In genomic region chr17:75509528-75510258, GRCh38 we compare ENCODE assay signal across 18 cellular contexts. TPM values are rescaled to one million over a fixed set of nuclear protein-coding genes. Genes with fewer than 3 reads are reported as not detected.
DNase-seq lines count a peak whose midpoint lies in the region; ATAC-seq and TF ChIP-seq lines count a peak whose summit lies in the region.
"Had no signal": no experiment of that assay in that cellular context is flagged by ENCODE, and none has a peak within 500 bp of the region (broad histone marks: within the 10 kb centered on the region; RNA-seq: fewer than 3 reads in every experiment).

No MANE protein-coding gene starts in this region.

- H4K8ac ChIP-seq in neuronal stem cell (ENCODE audit: low read depth, low read length) = no peak overlapping the region

- POLR2A ChIA-PET in activated CD8-positive, alpha-beta T cell treated with anti-CD3 and anti-CD28 coated beads, Interleukin-2, amount 10 ng/mL, durations not matched to agents 7 days and 5 days (lab: Charles Lee) = interaction anchor here (0.5 to 0.8 kb wide), 2 partner anchors 20 to 104 kb away, joined by 3 read pairs; partner anchors contain the start of gene GRB2

- no peaks in the 10 kb centered on the region for H3K9me2 ChIP-seq in MM.1S (replicated peaks; ENCODE audit: insufficient read depth, low read length)
- H3K9me2 ChIP-seq: SK-N-SH had no signal

- H3K27ac ChIP-seq in cingulate gyrus (ENCODE audit: low read depth, low read length) (peak overlapping the region; percentile 98), neuronal stem cell (replicated peaks; ENCODE audit: low read length) (no peak overlapping the region), upper lobe of left lung (peak overlapping the region; percentile 89 to 94 (median 91)), MM.1S (ENCODE audit: low read length) (no peak overlapping the region)
- H3K27ac ChIP-seq: C4-2B, epithelial cell of prostate had no signal

- no CpG with 5 or more reads among the region's 19 CpGs for WGBS in neuronal stem cell (ENCODE audit: extremely low coverage in 2 of 2, insufficient read length in 2 of 2, insufficient replicate concordance in 1 of 2), 2 donors
- WGBS in upper lobe of left lung, 2 donors = 59 to 70% methylated on average over 7 to 19 of the region's 19 CpGs

- H3K9me3 ChIP-seq in neuronal stem cell (replicated peaks in 1 of 2; ENCODE audit: control insufficient read depth in 2 of 2, insufficient read depth in 1 of 2, low read depth in 1 of 2, low read length in 2 of 2) (no peaks in the 10 kb centered on the region), upper lobe of left lung (no peaks in the 10 kb centered on the region), MM.1S (replicated peaks; ENCODE audit: insufficient read depth, low read length) (no peaks in the 10 kb centered on the region)
- H3K9me3 ChIP-seq: SK-N-SH had no signal

- no peaks in the 10 kb centered on the region for H3K79me2 ChIP-seq in MM.1S (ENCODE audit: low read length)

- H3K27me3 Mint-ChIP-seq in activated CD8-positive, alpha-beta T cell treated with anti-CD3 and anti-CD28 coated beads, Interleukin-2, amount 10 ng/mL, durations not matched to agents 7 days and 5 days (ENCODE audit: low read depth) = peaks cover 3% of the 10 kb centered on the region

- H3K4me1 ChIP-seq in neuronal stem cell (ENCODE audit: control insufficient read depth in 2 of 2, insufficient read depth in 1 of 2, low read depth in 1 of 2, low read length in 2 of 2) (peaks cover 9 to 11% of the 10 kb centered on the region in 2 donors), upper lobe of left lung (peaks cover 25 to 73% (median 54%) of the 10 kb centered on the region in 4 donors), MM.1S (ENCODE audit: low read length) (no peaks in the 10 kb centered on the region)

- H3K4me3 Mint-ChIP-seq in activated CD8-positive, alpha-beta T cell treated with anti-CD3 and anti-CD28 coated beads, Interleukin-2, amount 10 ng/mL, durations not matched to agents 7 days and 5 days = no peak overlapping the region
- H3K4me3 Mint-ChIP-seq: HFFc6 had no signal

- no peak overlapping the region for H3K4me2 ChIP-seq in neuronal stem cell (ENCODE audit: insufficient read depth, low read length, poor library complexity, severe bottlenecking)
- H3K4me2 ChIP-seq in MM.1S (ENCODE audit: low read depth, low read length) = no peak overlapping the region
- H3K4me2 ChIP-seq: SK-N-SH had no signal

- H3K14ac ChIP-seq in neuronal stem cell (ENCODE audit: low read length) = no peak overlapping the region

- TF ChIP-seq EP300 in upper lobe of left lung (IDR thresholded peaks at IDR 0.05) = peak; percentile 71 to 93 (median 87)

- H3K4me3 ChIP-seq in neuronal stem cell (ENCODE audit: low read length in 2 of 2) = no peak overlapping the region
- H3K4me3 ChIP-seq in upper lobe of left lung = peak overlapping the region; percentile 22 to 100 (median 26)
- no peak overlapping the region for H3K4me3 ChIP-seq in MM.1S (ENCODE audit: low read length)

- peaks cover 1% of the 10 kb centered on the region; the same call in 1 of the 2 replicates for H3F3A ChIP-seq in MM.1S (ENCODE audit: insufficient read depth, low read length)

- no peak overlapping the region for H3K18ac ChIP-seq in neuronal stem cell (ENCODE audit: low read length)

- CTCF ChIA-PET in activated CD8-positive, alpha-beta T cell treated with anti-CD3 and anti-CD28 coated beads, Interleukin-2, amount 10 ng/mL, durations not matched to agents 7 days and 5 days (lab: Charles Lee) = no interaction called here

- H3K36me3 ChIP-seq in neuronal stem cell (replicated peaks in 1 of 2; ENCODE audit: control insufficient read depth in 2 of 2, insufficient read depth in 2 of 2, low read length in 2 of 2) (peaks cover 30 to 84% of the 10 kb centered on the region in 2 donors), upper lobe of left lung (peaks cover 0 to 65% (median 24%) of the 10 kb centered on the region in 4 donors), MM.1S (replicated peaks; ENCODE audit: insufficient read depth, low read length) (no peaks in the 10 kb centered on the region)

- no peaks in the 10 kb centered on the region for H3K27me3 ChIP-seq in neuronal stem cell (ENCODE audit: control insufficient read depth in 3 of 3, insufficient read depth in 3 of 3, low read depth in 1 of 3, low read length in 3 of 3)
- no peaks in the 10 kb centered on the region for H3K27me3 ChIP-seq in upper lobe of left lung
- H3K27me3 ChIP-seq in MM.1S (replicated peaks; ENCODE audit: insufficient read depth, low read length) = no peaks in the 10 kb centered on the region

- no peak overlapping the region for H4K91ac ChIP-seq in neuronal stem cell (ENCODE audit: low read depth, low read length, poor library complexity)

- H2BK12ac ChIP-seq in neuronal stem cell (ENCODE audit: low read length) = no peak overlapping the region

- intact Hi-C loops in left cardiac atrium (cut with DNase I) = loop anchor here in 1 of 2 donors (10.0 kb wide), 2 partner anchors 55 to 85 kb away; partner anchors contain the start of gene TMEM94

- H3K9ac ChIP-seq in neuronal stem cell (ENCODE audit: low read depth, low read length, poor library complexity) = no peak overlapping the region
- no peak overlapping the region for H3K9ac ChIP-seq in MM.1S (ENCODE audit: low read length)
- H3K9ac ChIP-seq: SK-N-SH had no signal

- DNase-seq in left cardiac atrium (peak; percentile 84), neuronal stem cell (ENCODE audit: low spot score) (no peak), upper lobe of left lung (peak in 1 of 2 donors; percentile 63), MM.1S (no peak), AG08395 (ENCODE audit: low spot score) (no peak), NCI-H748 treated with DMSO at 0.1 percent for 48 hours (lab: John Stamatoyannopoulos, UW) (no peak)
- no peak for DNase-seq in activated CD8-positive, alpha-beta T cell treated with anti-CD3 and anti-CD28 coated beads, Interleukin-2, amount 10 ng/mL, durations not matched to agents 7 days and 5 days
- DNase-seq: activated CD8-positive, alpha-beta memory T cell treated with anti-CD3 and anti-CD28 coated beads for 24 hours; DMS79 treated with DMSO at 0.1 percent for 48 hours; HFFc6; Kasumi-1; NCI-H1436 treated with DMSO at 0.1 percent for 48 hours; NCI-H446 treated with DMSO at 0.1 percent for 48 hours; SK-N-SH had no signal

- peak overlapping the region; percentile 31 for H3K23ac ChIP-seq in neuronal stem cell (ENCODE audit: low read depth, low read length, poor library complexity)

- H2AK5ac ChIP-seq in neuronal stem cell (ENCODE audit: low read depth, low read length) = peak overlapping the region; percentile 52

- no peak overlapping the region for H3K4ac ChIP-seq in neuronal stem cell (ENCODE audit: low read length)

- H3K79me1 ChIP-seq in neuronal stem cell (ENCODE audit: low read depth, low read length) = peaks cover 25% of the 10 kb centered on the region

- no peaks in the 10 kb centered on the region for H3K4me1 Mint-ChIP-seq in activated CD8-positive, alpha-beta T cell treated with anti-CD3 and anti-CD28 coated beads, Interleukin-2, amount 10 ng/mL, durations not matched to agents 7 days and 5 days (ENCODE audit: low read depth)

- no peak overlapping the region for H2AFZ ChIP-seq in neuronal stem cell (ENCODE audit: low read length)
- no peak overlapping the region for H2AFZ ChIP-seq in MM.1S (ENCODE audit: low read length)

- H3K36me3 Mint-ChIP-seq in activated CD8-positive, alpha-beta T cell treated with anti-CD3 and anti-CD28 coated beads, Interleukin-2, amount 10 ng/mL, durations not matched to agents 7 days and 5 days (ENCODE audit: low read depth) = no peaks in the 10 kb centered on the region

- peak overlapping the region; percentile 20 for H2BK5ac ChIP-seq in neuronal stem cell (ENCODE audit: low read length)

- peak in 2 of 4 donors; percentile 30 to 63 for TF ChIP-seq POLR2A in upper lobe of left lung (IDR thresholded peaks at IDR 0.05)

- no peaks in the 10 kb centered on the region for H4K20me1 ChIP-seq in MM.1S (ENCODE audit: insufficient read depth, low read length)

- TF ChIP-seq CTCF in upper lobe of left lung (IDR thresholded peaks at IDR 0.05) (peak in 1 of 6 experiments; percentile 15), MM.1S (IDR thresholded peaks at IDR 0.05; ENCODE audit: low read length) (no peak)

- no peaks in the 10 kb centered on the region for H3K9me3 Mint-ChIP-seq in activated CD8-positive, alpha-beta T cell treated with anti-CD3 and anti-CD28 coated beads, Interleukin-2, amount 10 ng/mL, durations not matched to agents 7 days and 5 days (ENCODE audit: insufficient read depth)
- H3K9me3 Mint-ChIP-seq: HFFc6, nephron had no signal

- H2BK15ac ChIP-seq in neuronal stem cell (ENCODE audit: low read length) = no peak overlapping the region

- ATAC-seq in left cardiac atrium (peak; percentile 33 to 48), upper lobe of left lung (ENCODE audit: low FRiP score in 2 of 2) (peak in 1 of 2 donors; percentile 24)
- no peak for ATAC-seq in activated CD8-positive, alpha-beta T cell treated with anti-CD3 and anti-CD28 coated beads, Interleukin-2, amount 10 ng/mL, durations not matched to agents 7 days and 5 days

- no peak overlapping the region for H2BK120ac ChIP-seq in neuronal stem cell (ENCODE audit: low read depth, low read length)

- H3K27ac Mint-ChIP-seq in activated CD8-positive, alpha-beta T cell treated with anti-CD3 and anti-CD28 coated beads, Interleukin-2, amount 10 ng/mL, durations not matched to agents 7 days and 5 days = no peak overlapping the region
- H3K27ac Mint-ChIP-seq: HFFc6 had no signal

RNA-seq across cellular contexts. Expression of gene CASKIN2, which starts 5.6 kb away (rescaled TPM):
- 10 to 100 TPM; 37.7 to 60.2 TPM for total RNA-seq in left cardiac atrium
- 7.5 TPM for polyA plus RNA-seq in neuronal stem cell (2013, experiment 1 of 2)
- 7.9 TPM for polyA plus RNA-seq in neuronal stem cell (2013, experiment 2 of 2)
- 100 to 1,000 TPM in 1 of 6 donors, 10 to 100 TPM in 5; 24.1 to 113 (median 48.5) TPM for total RNA-seq in upper lobe of left lung
- under 1 TPM; 0.68 to 0.97 TPM for total RNA-seq in activated CD8-positive, alpha-beta T cell treated with anti-CD3 and anti-CD28 coated beads, Interleukin-2, amount 10 ng/mL, durations not matched to agents 7 days and 5 days

RNA-seq across cellular contexts. Expression of gene TSEN54, which starts 6.6 kb away (rescaled TPM):
- 1 to 10 TPM; 9.0 to 9.5 TPM for total RNA-seq in left cardiac atrium
- polyA plus RNA-seq in neuronal stem cell (2013, experiment 1 of 2) = 21.2 TPM
- polyA plus RNA-seq in neuronal stem cell (2013, experiment 2 of 2) = 24.0 TPM
- 100 to 1,000 TPM in 2 of 6 donors, 10 to 100 TPM in 4; 19.5 to 125 (median 31.3) TPM for total RNA-seq in upper lobe of left lung
- 10 to 100 TPM; 76.6 to 77.8 TPM for total RNA-seq in activated CD8-positive, alpha-beta T cell treated with anti-CD3 and anti-CD28 coated beads, Interleukin-2, amount 10 ng/mL, durations not matched to agents 7 days and 5 days

RNA-seq across cellular contexts. Expression of gene LLGL2, which starts 15.8 kb away (rescaled TPM):
- total RNA-seq in left cardiac atrium = 1 to 10 TPM; 6.8 to 8.7 TPM
- 25.2 TPM for polyA plus RNA-seq in neuronal stem cell (2013, experiment 1 of 2)
- 26.4 TPM for polyA plus RNA-seq in neuronal stem cell (2013, experiment 2 of 2)
- total RNA-seq in upper lobe of left lung = 100 to 1,000 TPM; 113 to 256 (median 175) TPM
- total RNA-seq in activated CD8-positive, alpha-beta T cell treated with anti-CD3 and anti-CD28 coated beads, Interleukin-2, amount 10 ng/mL, durations not matched to agents 7 days and 5 days = 10 to 100 TPM; 19.3 to 19.8 TPM

RNA-seq across cellular contexts. Expression of gene TMEM94, which starts 53.3 kb away (rescaled TPM):
- total RNA-seq in left cardiac atrium (10 to 100 TPM; 46.0 to 47.2 TPM), upper lobe of left lung (100 to 1,000 TPM in 2 of 6 donors, 10 to 100 TPM in 4; 62.3 to 320 (median 90.5) TPM)
- polyA plus RNA-seq in neuronal stem cell (2013, experiment 1 of 2) = 63.4 TPM
- polyA plus RNA-seq in neuronal stem cell (2013, experiment 2 of 2) = 59.4 TPM
- 10 to 100 TPM; 81.9 to 84.8 TPM for total RNA-seq in activated CD8-positive, alpha-beta T cell treated with anti-CD3 and anti-CD28 coated beads, Interleukin-2, amount 10 ng/mL, durations not matched to agents 7 days and 5 days

Comparison
In these comparisons a context has a peak if more than half of its experiments do, and no peak if none do; other contexts are left out.
1. H3K27ac ChIP-seq: peak in cingulate gyrus (single experiment) and upper lobe of left lung (4 of 4); none in neuronal stem cell (single experiment) and MM.1S (single experiment).
2. H3K4me3 ChIP-seq: peak in upper lobe of left lung (4 of 4); none in neuronal stem cell (0 of 2) and MM.1S (single experiment).
3. RNA of gene CASKIN2, which starts 5.6 kb away (total RNA-seq): 24.1 to 113 TPM in upper lobe of left lung and 37.7 to 60.2 TPM in left cardiac atrium; 0.68 to 0.97 TPM in activated CD8-positive, alpha-beta T cell treated with anti-CD3 and anti-CD28 coated beads, Interleukin-2, amount 10 ng/mL, durations not matched to agents 7 days and 5 days; every median in the first group is over 10 times any median in the second.
4. RNA of gene LLGL2, which starts 15.8 kb away (total RNA-seq): 113 to 256 TPM in upper lobe of left lung; 19.3 to 19.8 TPM in activated CD8-positive, alpha-beta T cell treated with anti-CD3 and anti-CD28 coated beads, Interleukin-2, amount 10 ng/mL, durations not matched to agents 7 days and 5 days and 6.8 to 8.7 TPM in left cardiac atrium; every median in the first group is over 4 times any median in the second.